Comparison of ENCODE assay signal across 10 cellular contexts in the genomic region with DNA sequence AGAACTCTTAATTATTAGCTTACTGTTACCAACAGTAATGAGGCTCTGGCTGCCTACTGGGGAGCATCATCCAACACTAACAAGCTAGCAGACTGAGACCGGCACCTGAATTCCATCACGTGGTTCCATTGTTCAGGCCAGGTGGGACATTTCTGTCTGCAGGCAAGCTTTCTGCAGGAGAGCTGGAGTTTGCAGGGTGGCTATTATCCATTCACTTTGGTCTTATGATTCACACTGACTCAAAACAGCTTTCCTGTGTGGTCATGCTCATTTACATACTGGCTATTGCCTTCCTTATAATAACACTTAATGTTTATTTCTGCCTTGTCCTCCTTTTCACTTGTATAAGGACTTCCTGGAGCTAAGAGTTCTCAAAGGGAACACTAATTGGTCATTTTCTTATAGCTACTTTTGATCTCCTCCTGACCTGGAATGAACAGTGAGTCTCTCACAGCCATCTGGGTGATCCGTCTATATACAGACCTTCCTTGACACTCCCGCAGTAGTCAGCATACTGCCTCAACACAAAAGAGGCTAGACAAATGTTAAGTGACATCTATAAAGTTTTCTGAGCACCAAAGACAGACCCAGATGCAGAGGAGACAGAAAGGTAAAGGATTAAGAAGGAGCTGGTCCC.
A peak's percentile ranks its signal among the peaks of the same experiment; 100 is the strongest.
DNase-seq lines count a peak whose midpoint lies in the region; ATAC-seq, FAIRE-seq and TF ChIP-seq lines count a peak whose summit lies in the region.
"Had no signal": no experiment of that assay in that cellular context is flagged by ENCODE, and none has a peak within 500 bp of the region (broad histone marks: within the 10 kb centered on the region; RNA-seq: fewer than 3 reads in every experiment).

No MANE protein-coding gene starts in this region.

- no peaks in the 10 kb centered on the region for H3K79me1 ChIP-seq in mesenchymal stem cell (replicated peaks; ENCODE audit: low read length, poor library complexity, severe bottlenecking)

- no peak overlapping the region for H2BK5ac ChIP-seq in mesenchymal stem cell (ENCODE audit: low read depth, low read length, poor library complexity, severe bottlenecking)

- H3K9me3 ChIP-seq in mesenchymal stem cell (ENCODE audit: control insufficient read depth, low read length) (no peaks in the 10 kb centered on the region), pancreas (no peaks in the 10 kb centered on the region)
- H3K9me3 ChIP-seq: vagina had no signal

- no peak overlapping the region for H3K4me2 ChIP-seq in mesenchymal stem cell (ENCODE audit: low read length, poor library complexity, severe bottlenecking)

- TF ChIP-seq CTCF in pancreas (IDR thresholded peaks at IDR 0.05) = no peak

- H3K18ac ChIP-seq in mesenchymal stem cell (ENCODE audit: low read depth in 1 of 2, low read length in 2 of 2) = no peak overlapping the region

- H3K4me3 ChIP-seq in mesenchymal stem cell (ENCODE audit: insufficient read depth in 1 of 2, low read depth in 1 of 2, low read length in 2 of 2) = no peak overlapping the region
- H3K4me3 ChIP-seq in pancreas = no peak overlapping the region
- H3K4me3 ChIP-seq: vagina had no signal

- no peak overlapping the region for H2BK120ac ChIP-seq in mesenchymal stem cell (ENCODE audit: low read depth, low read length)

- no peak overlapping the region for H2AK5ac ChIP-seq in mesenchymal stem cell (ENCODE audit: low read length, severe bottlenecking)

- H2BK15ac ChIP-seq in mesenchymal stem cell (ENCODE audit: low read depth, poor library complexity, severe bottlenecking) = no peak overlapping the region

- H3K23ac ChIP-seq in mesenchymal stem cell (ENCODE audit: low read length in 2 of 2) = no peak overlapping the region

- intact Hi-C loops in pancreas (cut with DNase I) = no loop called here

- no peak overlapping the region for H2AFZ ChIP-seq in mesenchymal stem cell (ENCODE audit: low read depth, low read length)

- H2BK12ac ChIP-seq in mesenchymal stem cell (ENCODE audit: low read length in 2 of 2) = no peak overlapping the region

- H3K36me3 ChIP-seq in mesenchymal stem cell (ENCODE audit: control insufficient read depth in 1 of 2, insufficient read depth in 2 of 2, low read depth in 1 of 2, low read length in 2 of 2) (no peaks in the 10 kb centered on the region), pancreas (no peaks in the 10 kb centered on the region)
- H3K36me3 ChIP-seq: vagina had no signal

- 40% methylated on average over 4 of the region's 4 CpGs for WGBS in mesenchymal stem cell
- 88 to 90% methylated on average over 4 of the region's 4 CpGs for WGBS in pancreas, 2 donors

- H3K27ac ChIP-seq in mesenchymal stem cell (ENCODE audit: low read length, poor library complexity, severe bottlenecking) (no peak overlapping the region), pancreas (no peak overlapping the region)
- H3K27ac ChIP-seq: vagina had no signal

- FAIRE-seq in pancreas (lab: Jason Lieb, UNC) = no peak

- H4K91ac ChIP-seq in mesenchymal stem cell (ENCODE audit: low read length) = no peak overlapping the region

- no peak overlapping the region for H3K14ac ChIP-seq in mesenchymal stem cell (ENCODE audit: low read length in 2 of 2)

- H4K8ac ChIP-seq in mesenchymal stem cell (ENCODE audit: low read length) = no peak overlapping the region

- H3K4ac ChIP-seq in mesenchymal stem cell (ENCODE audit: low read depth in 1 of 2, low read length in 2 of 2) = no peak overlapping the region

- DNase-seq in NCI-H146 treated with DMSO at 0.1 percent for 48 hours (lab: John Stamatoyannopoulos, UW; ENCODE audit: unreplicated experiment) (peak; percentile 46), mesenchymal stem cell (peak; percentile 24), ecto neural progenitor cell (ENCODE audit: low spot score) (no peak), pancreas (no peak), G401 (ENCODE audit: low spot score) (no peak)
- DNase-seq in activated naive CD4-positive, alpha-beta T cell treated with Interleukin-2 at 50 U/mL for 16 hours = no peak
- DNase-seq: naive B cell had no signal

- ATAC-seq in GM18907 (IDR thresholded peaks at IDR 0.05; ENCODE audit: unreplicated experiment) (peak; percentile 90), HG02588 (IDR thresholded peaks at IDR 0.05; ENCODE audit: unreplicated experiment) (peak; percentile 91), pancreas (no peak)

- H3K9ac ChIP-seq in mesenchymal stem cell (ENCODE audit: low read length) = no peak overlapping the region

- H3K4me1 ChIP-seq in mesenchymal stem cell (ENCODE audit: control insufficient read depth, insufficient read depth, low read depth, low read length) = peaks cover 5% of the 10 kb centered on the region
- H3K4me1 ChIP-seq in pancreas = no peaks in the 10 kb centered on the region
- H3K4me1 ChIP-seq: vagina had no signal

- in situ Hi-C loops in G401 (cut with HindIII; ENCODE audit: low sequenced_read_pairs) = no loop called here

- H3K27me3 ChIP-seq in mesenchymal stem cell (ENCODE audit: control insufficient read depth in 1 of 2, insufficient read depth in 1 of 2, low read length in 2 of 2) (no peaks in the 10 kb centered on the region), pancreas (no peaks in the 10 kb centered on the region)
- H3K27me3 ChIP-seq: vagina had no signal

Comparison
In these comparisons a context has a peak if more than half of its experiments do, and no peak if none do; other contexts are left out.
1. ATAC-seq: peak in GM18907 (single experiment) and HG02588 (single experiment); none in pancreas (0 of 4).
2. DNase-seq: peak in NCI-H146 treated with DMSO at 0.1 percent for 48 hours (single experiment) and mesenchymal stem cell (single experiment); none in ecto neural progenitor cell (single experiment), pancreas (0 of 6), activated naive CD4-positive, alpha-beta T cell treated with Interleukin-2 at 50 U/mL for 16 hours (single experiment) and G401 (single experiment).